ENCODE assay signal across 19 cellular contexts in genomic region chrX:26653050-26653449, GRCh38.
"Had no signal": no experiment of that assay in that cellular context is flagged by ENCODE, and none has a peak within 500 bp of the region (broad histone marks: within the 10 kb centered on the region; RNA-seq: fewer than 3 reads in every experiment).

No MANE protein-coding gene starts in this region.

- H3K4me2 ChIP-seq: hepatocyte had no signal

- DNase-seq: effector memory CD8-positive, alpha-beta T cell; esophagus squamous epithelium; foreskin keratinocyte; head of caudate nucleus; kidney; left colon; naive thymus-derived CD8-positive, alpha-beta T cell; posterior cingulate gyrus; small intestine; stimulated activated CD4-positive, alpha-beta T cell treated with anti-CD3 and anti-CD28 coated beads, Interleukin-12 subunit alpha, Interleukin-12 subunit beta, amount 100 ng/mL, for 4 hours; stimulated activated naive CD4-positive, alpha-beta T cell; stomach; substantia nigra; transverse colon had no signal

- H3K27ac ChIP-seq: esophagus squamous epithelium, foreskin keratinocyte, hepatocyte, neutrophil, right atrium auricular region, stomach, thoracic aorta, transverse colon had no signal

- H3K4me1 Mint-ChIP-seq: naive thymus-derived CD8-positive, alpha-beta T cell had no signal

- H3K4me3 ChIP-seq: esophagus squamous epithelium, hepatocyte, mucosa of descending colon, right atrium auricular region, stomach, thoracic aorta, transverse colon had no signal

- FAIRE-seq: kidney, small intestine had no signal

- H3K9me3 Mint-ChIP-seq: effector memory CD8-positive, alpha-beta T cell had no signal

- H3K4me3 Mint-ChIP-seq: effector memory CD8-positive, alpha-beta T cell; naive thymus-derived CD8-positive, alpha-beta T cell had no signal

- H3K27me3 ChIP-seq: esophagus squamous epithelium, foreskin keratinocyte, hepatocyte, neutrophil, right atrium auricular region, stomach, transverse colon had no signal

- H3K4me1 ChIP-seq: esophagus squamous epithelium, foreskin keratinocyte, right atrium auricular region, stomach, transverse colon had no signal

- H3K27ac Mint-ChIP-seq: effector memory CD8-positive, alpha-beta T cell; naive thymus-derived CD8-positive, alpha-beta T cell had no signal

- H3K9me3 ChIP-seq: neutrophil, thoracic aorta, transverse colon had no signal

- H3K79me2 ChIP-seq: hepatocyte had no signal

- H2AFZ ChIP-seq: hepatocyte had no signal

- H3K27me3 Mint-ChIP-seq: effector memory CD8-positive, alpha-beta T cell; naive thymus-derived CD8-positive, alpha-beta T cell had no signal

- H3K36me3 ChIP-seq: esophagus squamous epithelium, neutrophil, right atrium auricular region, stomach, thoracic aorta, transverse colon had no signal

- ATAC-seq: effector memory CD8-positive, alpha-beta T cell; foreskin keratinocyte; left colon; mucosa of descending colon; naive thymus-derived CD8-positive, alpha-beta T cell had no signal
